8 cellular contexts compared by ENCODE assay signal in the genomic region with DNA sequence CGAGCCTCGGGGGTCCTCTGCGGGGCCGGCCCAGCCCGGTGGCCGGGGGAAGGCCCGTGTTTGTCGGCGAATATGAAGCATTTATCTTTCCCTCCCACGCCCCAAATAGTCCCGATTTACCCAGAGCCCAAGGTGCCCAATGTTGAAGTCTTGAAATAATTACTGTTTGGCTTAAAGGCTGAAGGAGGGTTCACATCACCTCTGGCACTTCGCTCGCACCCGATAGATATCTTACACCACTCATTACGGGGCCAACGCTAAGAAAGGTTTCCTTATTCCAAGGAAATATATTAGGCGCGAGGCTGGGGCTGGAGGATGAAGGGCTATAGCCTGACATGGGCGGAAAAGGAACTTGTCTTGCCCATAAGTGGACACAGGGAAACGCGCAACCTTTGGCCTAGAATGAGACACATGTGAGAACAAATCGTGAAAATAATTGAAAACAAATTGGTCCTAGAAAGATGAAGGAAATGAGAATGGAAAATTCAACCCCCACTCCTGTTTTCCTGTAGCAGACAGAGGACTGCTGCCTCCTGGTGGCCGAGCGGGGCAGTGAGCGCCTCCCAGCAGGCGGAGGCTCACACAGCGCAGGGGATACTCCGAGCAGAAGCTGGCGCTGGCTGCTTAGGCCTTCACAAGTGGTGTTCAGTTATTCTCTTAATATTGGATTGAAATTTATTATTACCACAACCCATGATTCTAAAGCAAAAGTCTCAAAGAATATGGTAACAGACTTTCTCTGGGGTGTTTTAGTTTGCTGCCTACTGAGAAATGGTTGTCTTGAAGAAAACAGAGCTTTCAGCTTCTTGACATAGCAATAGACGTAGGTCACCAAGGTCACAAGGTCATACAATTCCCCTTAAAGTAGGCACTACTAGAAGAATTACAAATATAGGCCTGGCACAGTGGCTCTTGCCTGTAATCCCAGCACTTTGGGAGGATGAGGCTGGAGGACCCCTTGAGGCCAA. TPM values are rescaled to one million over a fixed set of nuclear protein-coding genes. Genes with fewer than 3 reads are reported as not detected.
DNase-seq lines count a peak whose midpoint lies in the region; ATAC-seq lines count a peak whose summit lies in the region.

No MANE protein-coding gene starts in this region.

- H3K27me3 ChIP-seq in subcutaneous abdominal adipose tissue (ENCODE audit: control insufficient read depth in 5 of 5, insufficient read depth in 4 of 5, low read length in 5 of 5) = no peaks in the 10 kb centered on the region

- peaks cover 3% of the 10 kb centered on the region for H3K27me3 Mint-ChIP-seq in activated naive CD4-positive, alpha-beta T cell treated with anti-CD3 and anti-CD28 coated beads, Interleukin-2, amount 50 U/mL, for 24 hours

- H3K4me3 ChIP-seq in SK-N-MC (peak overlapping the region; percentile 77), subcutaneous abdominal adipose tissue (ENCODE audit: low read depth in 1 of 5, low read length in 5 of 5) (peak overlapping the region; percentile 67 to 92 (median 74))

- peak; percentile 68 for ATAC-seq in GM19452 (IDR thresholded peaks at IDR 0.05; ENCODE audit: unreplicated experiment)

- peak overlapping the region; percentile 24 for H3K27ac Mint-ChIP-seq in activated naive CD4-positive, alpha-beta T cell treated with anti-CD3 and anti-CD28 coated beads, Interleukin-2, amount 50 U/mL, for 24 hours

- H3K9me3 ChIP-seq in SK-N-MC (ENCODE audit: low read depth, low read length) = no peaks in the 10 kb centered on the region
- no peaks in the 10 kb centered on the region for H3K9me3 ChIP-seq in subcutaneous abdominal adipose tissue (ENCODE audit: control insufficient read depth in 5 of 5, low read length in 5 of 5)

- DNase-seq in Ammon's horn (ENCODE audit: low spot score) = peak; percentile 89
- DNase-seq in LHCN-M2 (ENCODE audit: low read depth) = peak; percentile 64
- peak; percentile 51 for DNase-seq in SK-N-MC (ENCODE audit: low read depth, low spot score)
- DNase-seq in globus pallidus (ENCODE audit: low spot score) = peak; percentile 78
- peak; percentile 54 for DNase-seq in non-pigmented ciliary epithelial cell (ENCODE audit: low read depth)

- H3K9me3 Mint-ChIP-seq in activated naive CD4-positive, alpha-beta T cell treated with anti-CD3 and anti-CD28 coated beads, Interleukin-2, amount 50 U/mL, for 24 hours = no peaks in the 10 kb centered on the region

- peaks cover 10% of the 10 kb centered on the region for H3K4me1 Mint-ChIP-seq in activated naive CD4-positive, alpha-beta T cell treated with anti-CD3 and anti-CD28 coated beads, Interleukin-2, amount 50 U/mL, for 24 hours

- peak overlapping the region; percentile 73 for H3K4me3 Mint-ChIP-seq in activated naive CD4-positive, alpha-beta T cell treated with anti-CD3 and anti-CD28 coated beads, Interleukin-2, amount 50 U/mL, for 24 hours

- H3K27ac ChIP-seq in SK-N-MC (no peak overlapping the region), subcutaneous abdominal adipose tissue (ENCODE audit: low read depth, low read length) (peak overlapping the region; percentile 59)

- H3K36me3 Mint-ChIP-seq in activated naive CD4-positive, alpha-beta T cell treated with anti-CD3 and anti-CD28 coated beads, Interleukin-2, amount 50 U/mL, for 24 hours = no peaks in the 10 kb centered on the region

- H3K4me1 ChIP-seq in subcutaneous abdominal adipose tissue (ENCODE audit: control insufficient read depth in 5 of 5, insufficient read depth in 5 of 5, low read length in 5 of 5) = peaks cover 2 to 12% (median 11%) of the 10 kb centered on the region in 5 donors

- no peak overlapping the region for H3K9ac ChIP-seq in SK-N-MC (ENCODE audit: insufficient read length)
- H3K9ac ChIP-seq in subcutaneous abdominal adipose tissue (ENCODE audit: low read length in 5 of 5) = peak overlapping the region in 4 of 5 donors; percentile 64 to 86 (median 80)

- no peaks in the 10 kb centered on the region for H3K36me3 ChIP-seq in SK-N-MC (ENCODE audit: insufficient read depth, low read length)
- H3K36me3 ChIP-seq in subcutaneous abdominal adipose tissue (ENCODE audit: control insufficient read depth in 5 of 5, insufficient read depth in 5 of 5, low read length in 5 of 5) = no peaks in the 10 kb centered on the region

RNA-seq across cellular contexts. Expression of gene CCL21, which starts 7.9 kb away (rescaled TPM):
- total RNA-seq in LHCN-M2 (2014; rRNA removed) = not detected in 2 replicates
- polyA plus RNA-seq in LHCN-M2 (2012) = not detected

RNA-seq across cellular contexts. Expression of gene CCL19, which starts 11.0 kb away (rescaled TPM):
- total RNA-seq in LHCN-M2 (2014; rRNA removed) = not detected in 2 replicates
- not detected for polyA plus RNA-seq in LHCN-M2 (2012)

RNA-seq across cellular contexts. Expression of gene CCL27, which starts 39.6 kb away (rescaled TPM):
- not detected in 2 replicates for total RNA-seq in LHCN-M2 (2014; rRNA removed)
- not detected for polyA plus RNA-seq in LHCN-M2 (2012)

RNA-seq across cellular contexts. Expression of gene IL11RA, which starts 50.1 kb away (rescaled TPM):
- total RNA-seq in LHCN-M2 (2014; rRNA removed) = 15.7 and 19.9 TPM in 2 replicates
- polyA plus RNA-seq in LHCN-M2 (2012) = 16.4 TPM

RNA-seq across cellular contexts. Expression of gene GALT, which starts 55.6 kb away (rescaled TPM):
- 27.7 and 29.6 TPM in 2 replicates for total RNA-seq in LHCN-M2 (2014; rRNA removed)
- 25.9 TPM for polyA plus RNA-seq in LHCN-M2 (2012)
